In the genomic region with DNA sequence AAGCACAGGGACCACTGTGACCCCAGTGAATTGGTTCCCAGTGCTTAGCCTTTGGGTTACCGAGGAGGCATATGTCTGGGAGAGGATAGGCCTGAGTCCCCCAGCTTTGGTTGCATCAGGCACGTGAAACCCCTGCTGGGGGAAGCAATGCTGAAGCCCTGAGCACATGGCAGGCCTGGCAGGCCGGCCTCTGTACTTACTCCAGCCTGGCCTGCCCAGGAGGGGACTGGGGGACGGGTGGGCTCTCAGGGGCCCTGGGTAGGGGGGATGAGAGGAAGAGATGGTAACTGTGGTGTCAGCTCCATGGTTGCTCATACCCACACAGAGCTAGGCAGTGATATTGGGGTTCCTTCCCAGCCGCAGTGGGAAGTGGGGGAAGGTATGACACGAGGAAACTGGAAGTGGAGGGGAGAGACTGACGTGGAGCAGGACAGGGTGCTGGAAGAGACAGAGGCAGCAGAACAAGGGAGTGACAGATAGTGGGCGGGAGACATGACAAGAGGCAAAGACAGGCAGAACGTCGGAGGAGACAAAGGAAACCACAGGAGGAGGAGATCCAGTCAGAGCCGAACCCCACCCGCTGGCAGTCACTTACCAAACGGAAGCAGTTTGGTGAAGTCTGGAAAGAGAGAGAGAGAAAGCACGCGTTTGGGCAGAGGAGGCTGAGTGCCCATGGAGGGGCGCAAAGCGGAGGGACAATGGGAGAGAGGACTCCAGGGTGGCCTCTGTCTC, we compare ENCODE assay signal across 8 cellular contexts. TPM values are rescaled to one million over a fixed set of nuclear protein-coding genes. Genes with fewer than 3 reads are reported as not detected.
DNase-seq lines count a peak whose midpoint lies in the region; ATAC-seq and TF ChIP-seq lines count a peak whose summit lies in the region.
"Had no signal": no experiment of that assay in that cellular context is flagged by ENCODE, and none has a peak within 500 bp of the region (broad histone marks: within the 10 kb centered on the region; RNA-seq: fewer than 3 reads in every experiment).

No MANE protein-coding gene starts in this region.

- no peaks in the 10 kb centered on the region for H3K27me3 Mint-ChIP-seq in activated naive CD8-positive, alpha-beta T cell treated with anti-CD3 and anti-CD28 coated beads for 36 hours

- no peaks in the 10 kb centered on the region for H3K9me3 ChIP-seq in trophoblast cell (ENCODE audit: insufficient read depth, low read depth, low read length)

- DNase-seq in RWPE1 (ENCODE audit: low spot score) (no peak), trophoblast cell (no peak), NCI-H510A (lab: John Stamatoyannopoulos, UW) (no peak)
- DNase-seq in activated naive CD8-positive, alpha-beta T cell treated with anti-CD3 and anti-CD28 coated beads for 36 hours = no peak

- no peak overlapping the region for H4K8ac ChIP-seq in trophoblast cell (ENCODE audit: low read depth, low read length)

- no peak overlapping the region for H2BK120ac ChIP-seq in trophoblast cell (ENCODE audit: insufficient read depth, low read length, poor library complexity)

- H3K27ac ChIP-seq in RWPE1 (peak overlapping the region; percentile 92), trophoblast cell (ENCODE audit: low read depth, low read length) (no peak overlapping the region)

- no peak overlapping the region for H3K18ac ChIP-seq in trophoblast cell (ENCODE audit: low read length)

- H2BK5ac ChIP-seq in trophoblast cell (ENCODE audit: low read depth, low read length, poor library complexity) = no peak overlapping the region

- no CpG with 5 or more reads among the region's 17 CpGs for WGBS in trophoblast cell (ENCODE audit: extremely low coverage, insufficient coverage, insufficient read length)

- POLR2A ChIA-PET in RWPE1 (lab: Yijun Ruan, JAX; ENCODE audit: low non-redundant PET) = interaction anchor here (0.8 to 1.0 kb wide), 2 partner anchors 9 to 10 kb away, joined by 3 read pairs; a partner anchor contains a TSS

- peaks cover 28% of the 10 kb centered on the region for H3K36me3 Mint-ChIP-seq in activated naive CD8-positive, alpha-beta T cell treated with anti-CD3 and anti-CD28 coated beads for 36 hours

- peaks cover 6 to 7% of the 10 kb centered on the region in 2 experiments for H3K4me1 ChIP-seq in trophoblast cell (ENCODE audit: control insufficient read depth in 1 of 2, insufficient read depth in 2 of 2, low read length in 2 of 2)

- H3K9me3 Mint-ChIP-seq in activated naive CD8-positive, alpha-beta T cell treated with anti-CD3 and anti-CD28 coated beads for 36 hours = no peaks in the 10 kb centered on the region
- H3K9me3 Mint-ChIP-seq: nephron had no signal

- TF ChIP-seq CTCF in RWPE1 (conservative IDR thresholded peaks at IDR 0.05; ENCODE audit: low read depth) = no peak

- no peak overlapping the region for H3K9ac ChIP-seq in trophoblast cell (ENCODE audit: low read length)

- H2AFZ ChIP-seq in trophoblast cell (ENCODE audit: insufficient read depth, low read length, poor library complexity) = no peak overlapping the region

- no peak overlapping the region for H4K12ac ChIP-seq in trophoblast cell (ENCODE audit: low read depth, low read length)

- H4K91ac ChIP-seq in trophoblast cell (ENCODE audit: low read depth, low read length) = no peak overlapping the region

- TF ChIP-seq POLR2A in GM18505 (IDR thresholded peaks at IDR 0.05; ENCODE audit: borderline replicate concordance, extremely low read depth, insufficient read depth, insufficient read length) = peak; percentile 22

- H3K27ac Mint-ChIP-seq in activated naive CD8-positive, alpha-beta T cell treated with anti-CD3 and anti-CD28 coated beads for 36 hours = peak overlapping the region; percentile 43
- H3K27ac Mint-ChIP-seq: nephron had no signal

- H3K4me3 Mint-ChIP-seq in activated naive CD8-positive, alpha-beta T cell treated with anti-CD3 and anti-CD28 coated beads for 36 hours = no peak overlapping the region
- H3K4me3 Mint-ChIP-seq: nephron had no signal

- no peak overlapping the region for H3K4ac ChIP-seq in trophoblast cell (ENCODE audit: low read depth, low read length)

- peaks cover 7% of the 10 kb centered on the region for H3K4me1 Mint-ChIP-seq in activated naive CD8-positive, alpha-beta T cell treated with anti-CD3 and anti-CD28 coated beads for 36 hours
- H3K4me1 Mint-ChIP-seq: nephron had no signal

- no peak overlapping the region for H3K14ac ChIP-seq in trophoblast cell (ENCODE audit: low read length)

- H3K79me2 ChIP-seq in trophoblast cell (ENCODE audit: control insufficient read depth, insufficient read depth, low read length, poor library complexity) = peaks cover 2% of the 10 kb centered on the region

- peak overlapping the region; percentile 37 for H2BK12ac ChIP-seq in trophoblast cell (ENCODE audit: low read length)

- peaks cover 6% of the 10 kb centered on the region for H3K79me1 ChIP-seq in trophoblast cell (ENCODE audit: low read length)

- CTCF ChIA-PET in RWPE1 (lab: Yijun Ruan, JAX) = interaction anchor here (0.6 kb wide), 2 partner anchors 33 to 228 kb away, joined by 3 to 4 read pairs; no protein-coding TSS in a partner anchor

- no peak overlapping the region for H2AK5ac ChIP-seq in trophoblast cell (ENCODE audit: low read length)

- no peak overlapping the region for H3K4me2 ChIP-seq in trophoblast cell (ENCODE audit: low read length)

- no peak overlapping the region for H3K23ac ChIP-seq in trophoblast cell (ENCODE audit: low read length)

- H3K4me3 ChIP-seq in trophoblast cell (ENCODE audit: low read depth, low read length) = no peak overlapping the region

- no peaks in the 10 kb centered on the region for H3K27me3 ChIP-seq in trophoblast cell (ENCODE audit: insufficient read depth, low read length)

- H3K36me3 ChIP-seq in trophoblast cell (ENCODE audit: control insufficient read depth in 1 of 2, insufficient read depth in 2 of 2, low read length in 2 of 2) = peaks cover 43 to 44% of the 10 kb centered on the region in 2 experiments

- ATAC-seq in GM18505 (IDR thresholded peaks at IDR 0.05; ENCODE audit: unreplicated experiment) (no peak), GM21825 (IDR thresholded peaks at IDR 0.05; ENCODE audit: unreplicated experiment) (no peak), HG03108 (IDR thresholded peaks at IDR 0.05; ENCODE audit: unreplicated experiment) (no peak)

RNA-seq across cellular contexts. Expression of a gene that starts 9.1 kb away (rescaled TPM):
- 10 to 100 TPM; 46.5 to 48.6 TPM for total RNA-seq in activated naive CD8-positive, alpha-beta T cell treated with anti-CD3 and anti-CD28 coated beads for 36 hours
- 44.5 and 47.1 TPM in 2 replicates for polyA plus RNA-seq in trophoblast cell (2013)

RNA-seq across cellular contexts. Expression of a gene that starts 11.3 kb away (rescaled TPM):
- total RNA-seq in activated naive CD8-positive, alpha-beta T cell treated with anti-CD3 and anti-CD28 coated beads for 36 hours = 10 to 100 TPM; 76.4 to 79.9 TPM
- 15.3 and 16.6 TPM in 2 replicates for polyA plus RNA-seq in trophoblast cell (2013)

RNA-seq across cellular contexts. Expression of a gene that starts 12.8 kb away (rescaled TPM):
- 1 to 10 TPM; 5.8 to 6.1 TPM for total RNA-seq in activated naive CD8-positive, alpha-beta T cell treated with anti-CD3 and anti-CD28 coated beads for 36 hours
- polyA plus RNA-seq in trophoblast cell (2013) = 0.63 and 0.68 TPM in 2 replicates

RNA-seq across cellular contexts. Expression of a gene that starts 37.1 kb away (rescaled TPM):
- 1 to 10 TPM; 4.3 to 4.5 TPM for total RNA-seq in activated naive CD8-positive, alpha-beta T cell treated with anti-CD3 and anti-CD28 coated beads for 36 hours
- polyA plus RNA-seq in trophoblast cell (2013) = 2.8 and 3.1 TPM in 2 replicates

RNA-seq across cellular contexts. Expression of a gene that starts 43.4 kb away (rescaled TPM):
- total RNA-seq in activated naive CD8-positive, alpha-beta T cell treated with anti-CD3 and anti-CD28 coated beads for 36 hours = 10 to 100 TPM; 30.8 to 37.0 TPM
- 0.35 and 0.60 TPM in 2 replicates for polyA plus RNA-seq in trophoblast cell (2013)
